Comparison of ENCODE assay signal across 14 cellular contexts in the genomic region with DNA sequence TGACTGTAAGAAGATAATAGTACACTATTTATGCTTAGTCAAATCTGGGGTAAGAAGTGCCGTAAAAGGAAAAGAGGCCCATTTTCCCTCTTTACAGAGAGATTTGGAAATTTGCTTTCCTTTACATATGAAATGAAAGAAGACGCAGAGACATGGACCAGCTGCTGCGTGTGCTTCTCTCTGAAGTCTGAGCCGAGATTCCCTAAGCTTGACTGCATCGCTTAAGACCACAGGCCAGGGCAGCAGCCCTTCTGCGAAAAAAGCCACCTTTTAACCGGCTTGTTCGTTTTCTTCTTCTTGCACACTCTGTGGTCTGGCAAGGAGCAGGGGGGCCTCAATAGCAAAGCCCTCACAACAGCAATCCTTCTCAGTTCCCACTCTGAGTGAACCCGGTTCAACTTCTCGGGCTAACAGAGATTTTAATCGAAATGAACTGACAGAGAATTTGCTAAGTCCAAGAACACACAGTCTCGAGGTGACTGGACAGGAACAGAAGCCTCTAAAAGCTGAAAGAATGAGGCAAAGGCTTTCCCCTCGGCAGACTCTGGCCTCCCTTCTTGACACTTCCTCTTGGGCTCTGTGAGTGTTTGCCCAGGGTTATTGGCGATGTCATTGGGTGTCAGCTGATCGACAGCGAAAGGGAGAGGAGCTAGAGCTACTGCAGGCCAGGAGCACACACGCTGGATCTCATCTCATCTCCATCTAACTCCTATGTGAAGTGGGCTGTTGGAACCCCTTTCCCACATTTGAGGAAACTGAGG.
DNase-seq lines count a peak whose midpoint lies in the region; ATAC-seq lines count a peak whose summit lies in the region.
"Had no signal": no experiment of that assay in that cellular context is flagged by ENCODE, and none has a peak within 500 bp of the region (broad histone marks: within the 10 kb centered on the region; RNA-seq: fewer than 3 reads in every experiment).

No MANE protein-coding gene starts in this region.

- H3K27me3 ChIP-seq in GM23248 (replicated peaks; ENCODE audit: insufficient read depth) (no peaks in the 10 kb centered on the region), skeletal muscle tissue (ENCODE audit: control insufficient read depth in 3 of 3, insufficient read depth in 3 of 3, low read length in 3 of 3) (peaks cover 0 to 3% (median 0%) of the 10 kb centered on the region in 3 donors)

- H3K9me3 ChIP-seq in GM23248 (ENCODE audit: low read depth): no peaks in the 10 kb centered on the region
- H3K9me3 ChIP-seq in skeletal muscle tissue (ENCODE audit: control insufficient read depth in 3 of 3, low read length in 3 of 3): no peaks in the 10 kb centered on the region
- H3K9me3 ChIP-seq: neutrophil had no signal

- H3F3A ChIP-seq in GM23248 (ENCODE audit: insufficient read depth): no peaks in the 10 kb centered on the region; the same call in 1 of the 2 replicates

- 17 to 23% methylated on average over 17 of the region's 17 CpGs for WGBS in GM23248 (ENCODE audit: low coverage in 1 of 2, low lambda C conversion rate in 2 of 2, missing lambda C conversion rate in 2 of 2), 2 experiments

- H2AFZ ChIP-seq in GM23248: peak overlapping the region; percentile 90

- intact Hi-C loops in left colon (cut with DNase I, micrococcal nuclease): no loop called here
- intact Hi-C loops in activated CD4-positive, alpha-beta T cell treated with anti-CD3 and anti-CD28 coated beads, Interleukin-2, amount 10 ng/mL, durations not matched to agents 24 days and 14 days (cut with micrococcal nuclease): no loop called here

- H4K20me1 ChIP-seq in GM23248 (ENCODE audit: insufficient read depth): no peaks in the 10 kb centered on the region

- H3K4me1 ChIP-seq in GM23248 (ENCODE audit: insufficient read depth) (peaks cover 19% of the 10 kb centered on the region), skeletal muscle tissue (ENCODE audit: control insufficient read depth in 3 of 3, insufficient read depth in 3 of 3, low read length in 3 of 3) (peaks cover 0 to 3% (median 0%) of the 10 kb centered on the region in 3 donors)

- H3K4me3 ChIP-seq in GM23248 (0 out of 2 replicates have a peak overlapping the region, but pooled peaks have one; percentile 8), skeletal muscle tissue (ENCODE audit: low read length in 3 of 3) (no peak overlapping the region)

- H3K27ac ChIP-seq in GM23248 (peak overlapping the region; percentile 32), skeletal muscle tissue (ENCODE audit: low read depth, low read length) (peak overlapping the region; percentile 32)
- H3K27ac ChIP-seq: C4-2B, neutrophil had no signal

- H3K27ac Mint-ChIP-seq in activated CD4-positive, alpha-beta T cell treated with anti-CD3 and anti-CD28 coated beads, Interleukin-2, amount 10 ng/mL, durations not matched to agents 24 days and 14 days: no peak overlapping the region
- H3K27ac Mint-ChIP-seq: activated naive CD8-positive, alpha-beta T cell treated with anti-CD3 and anti-CD28 coated beads, Interleukin-2, amount 50 U/mL, for 24 hours had no signal

- peak overlapping the region; percentile 35 for H3K9ac ChIP-seq in GM23248
- no peak overlapping the region for H3K9ac ChIP-seq in skeletal muscle tissue (ENCODE audit: low read depth in 1 of 3, low read length in 3 of 3)

- H3K9me3 Mint-ChIP-seq in activated CD4-positive, alpha-beta T cell treated with anti-CD3 and anti-CD28 coated beads, Interleukin-2, amount 10 ng/mL, durations not matched to agents 24 days and 14 days: peaks cover 5% of the 10 kb centered on the region

- no peak overlapping the region for H3K4me3 Mint-ChIP-seq in activated CD4-positive, alpha-beta T cell treated with anti-CD3 and anti-CD28 coated beads, Interleukin-2, amount 10 ng/mL, durations not matched to agents 24 days and 14 days
- H3K4me3 Mint-ChIP-seq: activated naive CD8-positive, alpha-beta T cell treated with anti-CD3 and anti-CD28 coated beads, Interleukin-2, amount 50 U/mL, for 24 hours had no signal

- peak overlapping the region; percentile 23 for H3K4me2 ChIP-seq in GM23248 (ENCODE audit: unreplicated experiment)

- in situ Hi-C loops in GM23248 (cut with MboI): no loop called here

- no peaks in the 10 kb centered on the region for H3K4me1 Mint-ChIP-seq in activated CD4-positive, alpha-beta T cell treated with anti-CD3 and anti-CD28 coated beads, Interleukin-2, amount 10 ng/mL, durations not matched to agents 24 days and 14 days
- H3K4me1 Mint-ChIP-seq: activated naive CD8-positive, alpha-beta T cell treated with anti-CD3 and anti-CD28 coated beads, Interleukin-2, amount 50 U/mL, for 24 hours had no signal

- peak; percentile 96 for ATAC-seq in left colon
- ATAC-seq in GM19023 (IDR thresholded peaks at IDR 0.05; ENCODE audit: unreplicated experiment): no peak
- ATAC-seq: activated naive CD8-positive, alpha-beta T cell treated with anti-CD3 and anti-CD28 coated beads, Interleukin-2, amount 50 U/mL, for 24 hours had no signal

- no peaks in the 10 kb centered on the region for H3K36me3 ChIP-seq in GM23248 (ENCODE audit: low read depth)
- H3K36me3 ChIP-seq in skeletal muscle tissue (ENCODE audit: control insufficient read depth in 3 of 3, insufficient read depth in 3 of 3, low read length in 3 of 3): no peaks in the 10 kb centered on the region
- H3K36me3 ChIP-seq: neutrophil had no signal

- no peaks in the 10 kb centered on the region for H3K36me3 Mint-ChIP-seq in activated CD4-positive, alpha-beta T cell treated with anti-CD3 and anti-CD28 coated beads, Interleukin-2, amount 10 ng/mL, durations not matched to agents 24 days and 14 days (ENCODE audit: low read depth)

- DNase-seq in GM23248: peak; percentile 61
- peak; percentile 10 for DNase-seq in amniotic epithelial cell (ENCODE audit: low read depth)
- peak; percentile 32 to 38 for DNase-seq in left colon
- no peak for DNase-seq in activated CD4-positive, alpha-beta T cell treated with anti-CD3 and anti-CD28 coated beads, Interleukin-2, amount 10 ng/mL, durations not matched to agents 24 days and 14 days
- no peak for DNase-seq in NCI-H128 (lab: John Stamatoyannopoulos, UW; ENCODE audit: unreplicated experiment)
- DNase-seq in stimulated activated CD4-positive, alpha-beta T cell treated with anti-CD3 and anti-CD28 coated beads, Interleukin-4, amount 100 ng/mL, for 1 hour: no peak
- DNase-seq: activated naive CD8-positive, alpha-beta T cell treated with anti-CD3 and anti-CD28 coated beads, Interleukin-2, amount 50 U/mL, for 24 hours; activated T-cell treated with anti-CD3 and anti-CD28 coated beads for 4 hours; KBM-7; NCI-H1930 had no signal

- H3K79me2 ChIP-seq in GM23248 (ENCODE audit: insufficient read depth): no peaks in the 10 kb centered on the region

- no peaks in the 10 kb centered on the region for H3K27me3 Mint-ChIP-seq in activated CD4-positive, alpha-beta T cell treated with anti-CD3 and anti-CD28 coated beads, Interleukin-2, amount 10 ng/mL, durations not matched to agents 24 days and 14 days
- H3K27me3 Mint-ChIP-seq: activated naive CD8-positive, alpha-beta T cell treated with anti-CD3 and anti-CD28 coated beads, Interleukin-2, amount 50 U/mL, for 24 hours had no signal

- no peaks in the 10 kb centered on the region for H3K9me2 ChIP-seq in GM23248 (ENCODE audit: insufficient read depth)

Comparison
In these comparisons a context has a peak if more than half of its experiments do, and no peak if none do; other contexts are left out.
1. DNase-seq: peak in GM23248 (single experiment), amniotic epithelial cell (single experiment) and left colon (2 of 2); none in activated CD4-positive, alpha-beta T cell treated with anti-CD3 and anti-CD28 coated beads, Interleukin-2, amount 10 ng/mL, durations not matched to agents 24 days and 14 days (single experiment), NCI-H128 (single experiment) and stimulated activated CD4-positive, alpha-beta T cell treated with anti-CD3 and anti-CD28 coated beads, Interleukin-4, amount 100 ng/mL, for 1 hour (single experiment).